8 cellular contexts compared by ENCODE assay signal in genomic region chr3:111668912-111669488, GRCh38. TPM values are rescaled to one million over a fixed set of nuclear protein-coding genes. Genes with fewer than 3 reads are reported as not detected.
A peak's percentile ranks its signal among the peaks of the same experiment; 100 is the strongest.
DNase-seq lines count a peak whose midpoint lies in the region; ATAC-seq and TF ChIP-seq lines count a peak whose summit lies in the region.

No MANE protein-coding gene starts in this region.

- POLR2A ChIA-PET in AG04450 (lab: Yijun Ruan, JAX), result no interaction called here
- POLR2A ChIA-PET in activated CD8-positive, alpha-beta T cell treated with anti-CD3 and anti-CD28 coated beads, Interleukin-2, amount 10 ng/mL, durations not matched to agents 7 days and 5 days (lab: Charles Lee), result interaction anchor here (0.6 to 2.9 kb wide), 3 partner anchors 23 to 310 kb away, joined by 3 to 7 read pairs (median 3); partner anchors contain the start of gene ABHD10

- H3K9me3 Mint-ChIP-seq in activated CD8-positive, alpha-beta T cell treated with anti-CD3 and anti-CD28 coated beads, Interleukin-2, amount 10 ng/mL, durations not matched to agents 7 days and 5 days (ENCODE audit: insufficient read depth), result peaks cover 5% of the 10 kb centered on the region

- H3K36me3 ChIP-seq in psoas muscle (ENCODE audit: insufficient read depth in 1 of 2, low read depth in 1 of 2), result no peaks in the 10 kb centered on the region

- DNase-seq in AG04450 (ENCODE audit: low read depth, low spot score) (peak; percentile 37), NCI-H2196 treated with DMSO at 0.1 percent for 48 hours (lab: John Stamatoyannopoulos, UW; ENCODE audit: unreplicated experiment) (peak; percentile 72), globus pallidus (ENCODE audit: low spot score) (peak; percentile 58), psoas muscle (no peak)
- no peak for DNase-seq in activated CD8-positive, alpha-beta T cell treated with anti-CD3 and anti-CD28 coated beads, Interleukin-2, amount 10 ng/mL, durations not matched to agents 7 days and 5 days

- peaks cover 45% of the 10 kb centered on the region for H3K36me3 Mint-ChIP-seq in activated CD8-positive, alpha-beta T cell treated with anti-CD3 and anti-CD28 coated beads, Interleukin-2, amount 10 ng/mL, durations not matched to agents 7 days and 5 days (ENCODE audit: low read depth)

- peak; percentile 76 for TF ChIP-seq CTCF in AG04450 (IDR thresholded peaks at IDR 0.05; ENCODE audit: low read depth, low read length)
- peak; percentile 55; the same call in 1 of the 2 replicates for TF ChIP-seq CTCF in GM12874 (IDR thresholded peaks at IDR 0.05; ENCODE audit: insufficient read depth, low read depth, low read length)
- TF ChIP-seq CTCF in psoas muscle (IDR thresholded peaks at IDR 0.05), result peak; percentile 81

- no peaks in the 10 kb centered on the region for H3K9me3 ChIP-seq in AG04450 (ENCODE audit: control insufficient read depth, insufficient read depth, low read length)
- no peaks in the 10 kb centered on the region for H3K9me3 ChIP-seq in psoas muscle

- H3K4me3 Mint-ChIP-seq in activated CD8-positive, alpha-beta T cell treated with anti-CD3 and anti-CD28 coated beads, Interleukin-2, amount 10 ng/mL, durations not matched to agents 7 days and 5 days, result no peak overlapping the region

- H3K4me3 ChIP-seq in AG04450 (ENCODE audit: low read depth, low read length) (no peak overlapping the region), psoas muscle (no peak overlapping the region)

- peak overlapping the region; percentile 75 for H3K27ac Mint-ChIP-seq in activated CD8-positive, alpha-beta T cell treated with anti-CD3 and anti-CD28 coated beads, Interleukin-2, amount 10 ng/mL, durations not matched to agents 7 days and 5 days

- CTCF ChIA-PET in AG04450 (lab: Charles Lee), result interaction anchor here (0.7 to 6.9 kb wide), 30 partner anchors 10 to 442 kb away, joined by 3 to 100 read pairs (median 5); partner anchors contain the start of gene ZBED2
- CTCF ChIA-PET in activated CD8-positive, alpha-beta T cell treated with anti-CD3 and anti-CD28 coated beads, Interleukin-2, amount 10 ng/mL, durations not matched to agents 7 days and 5 days (lab: Charles Lee), result interaction anchor here (0.7 to 3.9 kb wide), 22 partner anchors 8 to 375 kb away, joined by 3 to 47 read pairs (median 4); partner anchors contain the start of genes ABHD10, CD96 and PHLDB2

- 33 to 34% (median 33%) methylated on average over 5 of the region's 5 CpGs for WGBS in psoas muscle, 3 donors

- H3K27me3 ChIP-seq in AG04450 (ENCODE audit: control insufficient read depth, insufficient read depth, low read length) (no peaks in the 10 kb centered on the region), psoas muscle (ENCODE audit: insufficient read depth in 3 of 3, low read length in 2 of 3) (no peaks in the 10 kb centered on the region)

- H3K27ac ChIP-seq in AG04450 (ENCODE audit: low read depth, low read length) (no peak overlapping the region), psoas muscle (no peak overlapping the region)

- peaks cover 3% of the 10 kb centered on the region for H3K4me1 ChIP-seq in psoas muscle

- peak; percentile 48 for ATAC-seq in HG03135 (IDR thresholded peaks at IDR 0.05; ENCODE audit: unreplicated experiment)
- ATAC-seq in activated CD8-positive, alpha-beta T cell treated with anti-CD3 and anti-CD28 coated beads, Interleukin-2, amount 10 ng/mL, durations not matched to agents 7 days and 5 days, result peak; percentile 32
- ATAC-seq in psoas muscle, result peak; percentile 51 to 88 (median 70)
- no peak for ATAC-seq in GM19324 (IDR thresholded peaks at IDR 0.05; ENCODE audit: low FRiP score, unreplicated experiment)

- H3K27me3 Mint-ChIP-seq in activated CD8-positive, alpha-beta T cell treated with anti-CD3 and anti-CD28 coated beads, Interleukin-2, amount 10 ng/mL, durations not matched to agents 7 days and 5 days (ENCODE audit: low read depth), result no peaks in the 10 kb centered on the region

- intact Hi-C loops in psoas muscle (cut with DNase I), result loop anchor here (2.0 to 5.0 kb wide), 3 partner anchors 48 to 303 kb away; no protein-coding TSS in a partner anchor

- peaks cover 84% of the 10 kb centered on the region for H3K4me1 Mint-ChIP-seq in activated CD8-positive, alpha-beta T cell treated with anti-CD3 and anti-CD28 coated beads, Interleukin-2, amount 10 ng/mL, durations not matched to agents 7 days and 5 days (ENCODE audit: low read depth)

RNA-seq across cellular contexts. Expression of gene PLCXD2, which starts 5.5 kb away (rescaled TPM):
- polyA plus RNA-seq in AG04450 (2011; rRNA removed), result 0.52 and 0.72 TPM in 2 replicates
- 1.5 and 2.3 TPM in 2 replicates for polyA minus RNA-seq in AG04450 (2011; rRNA and poly(A)+ RNA removed)
- total RNA-seq in activated CD8-positive, alpha-beta T cell treated with anti-CD3 and anti-CD28 coated beads, Interleukin-2, amount 10 ng/mL, durations not matched to agents 7 days and 5 days, result 10 to 100 TPM; 14.5 to 16.2 TPM
- 1 to 10 TPM in 1 of 4 donors, under 1 TPM in 3; 0.15 to 1.6 (median 0.33) TPM for total RNA-seq in psoas muscle
- polyA plus RNA-seq in psoas muscle, result under 1 TPM; 0.08 to 0.25 (median 0.22) TPM

Comparison
In these comparisons a context has a peak if more than half of its experiments do, and no peak if none do; other contexts are left out.
1. DNase-seq: peak in AG04450 (single experiment), NCI-H2196 treated with DMSO at 0.1 percent for 48 hours (single experiment) and globus pallidus (single experiment); none in activated CD8-positive, alpha-beta T cell treated with anti-CD3 and anti-CD28 coated beads, Interleukin-2, amount 10 ng/mL, durations not matched to agents 7 days and 5 days (single experiment) and psoas muscle (0 of 2).
2. RNA of gene PLCXD2, which starts 5.5 kb away (total RNA-seq): 14.5 to 16.2 TPM in activated CD8-positive, alpha-beta T cell treated with anti-CD3 and anti-CD28 coated beads, Interleukin-2, amount 10 ng/mL, durations not matched to agents 7 days and 5 days; 0.15 to 1.6 TPM in psoas muscle; every median in the first group is over 4 times any median in the second.
3. Peak in every context shown above with its lines, with median percentiles within 50 percentile points of each other: CTCF ChIP-seq.